Comparison of ENCODE assay signal across 1 cellular context in genomic region chr4:113594231-113594556, GRCh38.
TF ChIP-seq lines count a peak whose summit lies in the region.

No MANE protein-coding gene starts in this region.

TF ChIP-seq in HepG2, 621 proteins besides CTCF, POLR2A, EP300 and RAD21 (continued from another document):
- no peak for TF ChIP-seq GABPA (IDR thresholded peaks at IDR 0.05; ENCODE audit: low read depth, low read length)
- no peak for TF ChIP-seq GABPA (CRISPR knock-in tag; IDR thresholded peaks at IDR 0.05; ENCODE audit: low read depth)
- no peak for TF ChIP-seq ZNF569 (CRISPR knock-in tag; IDR thresholded peaks at IDR 0.05; ENCODE audit: borderline replicate concordance)
- no peak for TF ChIP-seq NFRKB (IDR thresholded peaks at IDR 0.05)
- TF ChIP-seq MZF1 (CRISPR knock-in tag; IDR thresholded peaks at IDR 0.05; ENCODE audit: borderline replicate concordance) = no peak
- no peak for TF ChIP-seq NR3C1 (CRISPR knock-in tag; IDR thresholded peaks at IDR 0.05)
- TF ChIP-seq CCAR2 (optimal IDR thresholded peaks at IDR 0.05; ENCODE audit: low read depth, low read length) = no peak
- no peak for TF ChIP-seq SIN3A (IDR thresholded peaks at IDR 0.05; ENCODE audit: borderline replicate concordance, low read depth, low read length)
- TF ChIP-seq PAX8 (CRISPR knock-in tag; IDR thresholded peaks at IDR 0.05; ENCODE audit: borderline replicate concordance) = no peak
- no peak for TF ChIP-seq ZNF567 (CRISPR knock-in tag; IDR thresholded peaks at IDR 0.05; ENCODE audit: borderline replicate concordance)
TF ChIP-seq in HepG2: peak in this region for 0.
